In genomic region chr11:2812371-2812991, GRCh38 we compare ENCODE assay signal across 9 cellular contexts.
DNase-seq lines count a peak whose midpoint lies in the region; ATAC-seq and TF ChIP-seq lines count a peak whose summit lies in the region.
"Had no signal": no experiment of that assay in that cellular context is flagged by ENCODE, and none has a peak within 500 bp of the region (broad histone marks: within the 10 kb centered on the region; RNA-seq: fewer than 3 reads in every experiment).

No MANE protein-coding gene starts in this region.

- no peak for TF ChIP-seq POLR2A in esophagus squamous epithelium (IDR thresholded peaks at IDR 0.05)
- TF ChIP-seq POLR2A in vagina (IDR thresholded peaks at IDR 0.05): no peak

- H3K9me3 ChIP-seq in esophagus squamous epithelium (peaks cover 0 to 17% (median 12%) of the 10 kb centered on the region in 3 donors), vagina (no peaks in the 10 kb centered on the region)
- peaks cover 0 to 29% (median 7%) of the 10 kb centered on the region in 3 experiments for H3K9me3 ChIP-seq in naive thymus-derived CD4-positive, alpha-beta T cell (ENCODE audit: control insufficient read depth in 2 of 3, low read length in 3 of 3)

- no peak for TF ChIP-seq CTCF in esophagus squamous epithelium (IDR thresholded peaks at IDR 0.05)
- TF ChIP-seq CTCF in vagina (IDR thresholded peaks at IDR 0.05): no peak
- no peak for TF ChIP-seq CTCF in GM20000 (IDR thresholded peaks at IDR 0.05; ENCODE audit: extremely low read depth, missing control alignments)

- H3K27ac Mint-ChIP-seq in activated naive CD4-positive, alpha-beta T cell treated with anti-CD3 and anti-CD28 coated beads for 36 hours: peak overlapping the region; percentile 65
- no peak overlapping the region for H3K27ac Mint-ChIP-seq in naive thymus-derived CD4-positive, alpha-beta T cell

- no peaks in the 10 kb centered on the region for H3K27me3 Mint-ChIP-seq in activated naive CD4-positive, alpha-beta T cell treated with anti-CD3 and anti-CD28 coated beads for 36 hours (ENCODE audit: low read depth)
- peaks cover 0 to 4% (median 0%) of the 10 kb centered on the region in 5 donors for H3K27me3 Mint-ChIP-seq in naive thymus-derived CD4-positive, alpha-beta T cell

- peaks cover 15% of the 10 kb centered on the region for H3K36me3 Mint-ChIP-seq in activated naive CD4-positive, alpha-beta T cell treated with anti-CD3 and anti-CD28 coated beads for 36 hours (ENCODE audit: low read depth)
- H3K36me3 Mint-ChIP-seq in naive thymus-derived CD4-positive, alpha-beta T cell: peaks cover 9 to 59% (median 35%) of the 10 kb centered on the region in 5 donors

- H3K27ac ChIP-seq in esophagus squamous epithelium: peak overlapping the region; percentile 18 to 77 (median 46)
- no peak overlapping the region for H3K27ac ChIP-seq in naive thymus-derived CD4-positive, alpha-beta T cell (ENCODE audit: low read depth, low read length)
- peak overlapping the region; percentile 69 for H3K27ac ChIP-seq in vagina

- no peak overlapping the region for H3K4me3 Mint-ChIP-seq in activated naive CD4-positive, alpha-beta T cell treated with anti-CD3 and anti-CD28 coated beads for 36 hours
- peak overlapping the region in 3 of 10 donors; percentile 11 to 62 (median 24) for H3K4me3 Mint-ChIP-seq in naive thymus-derived CD4-positive, alpha-beta T cell

- H3K36me3 ChIP-seq in esophagus squamous epithelium: no peaks in the 10 kb centered on the region
- peaks cover 0 to 37% (median 0%) of the 10 kb centered on the region in 3 experiments for H3K36me3 ChIP-seq in naive thymus-derived CD4-positive, alpha-beta T cell (ENCODE audit: control insufficient read depth in 2 of 3, insufficient read depth in 3 of 3, low read length in 3 of 3)
- H3K36me3 ChIP-seq in vagina: no peaks in the 10 kb centered on the region

- H3K4me1 ChIP-seq in esophagus squamous epithelium (peaks cover 15 to 53% (median 27%) of the 10 kb centered on the region in 3 donors), vagina (peaks cover 49% of the 10 kb centered on the region)
- H3K4me1 ChIP-seq in naive thymus-derived CD4-positive, alpha-beta T cell (ENCODE audit: control insufficient read depth in 2 of 2, insufficient read depth in 2 of 2, low read length in 2 of 2): no peaks in the 10 kb centered on the region

- DNase-seq in activated naive CD4-positive, alpha-beta T cell treated with anti-CD3 and anti-CD28 coated beads for 36 hours: peak; percentile 15
- no peak for DNase-seq in activated naive CD4-positive, alpha-beta T cell treated with Interleukin-2 at 50 U/mL for 16 hours
- DNase-seq in esophagus squamous epithelium (lab: John Stamatoyannopoulos, UW): no peak
- DNase-seq in naive thymus-derived CD4-positive, alpha-beta T cell: no peak
- no peak for DNase-seq in vagina (ENCODE audit: extremely low spot score in 2 of 2)
- no peak for DNase-seq in GM20000 (ENCODE audit: low spot score)
- DNase-seq in SIG-M5 (lab: John Stamatoyannopoulos, UW): no peak
- DNase-seq: effector CD8-positive, alpha-beta T cell had no signal

- H3K9me3 Mint-ChIP-seq in activated naive CD4-positive, alpha-beta T cell treated with anti-CD3 and anti-CD28 coated beads for 36 hours: peaks cover 22% of the 10 kb centered on the region
- peaks cover 0 to 32% (median 11%) of the 10 kb centered on the region in 11 donors for H3K9me3 Mint-ChIP-seq in naive thymus-derived CD4-positive, alpha-beta T cell

- peaks cover 0 to 7% (median 0%) of the 10 kb centered on the region in 4 donors for H3K27me3 ChIP-seq in esophagus squamous epithelium
- no peaks in the 10 kb centered on the region for H3K27me3 ChIP-seq in naive thymus-derived CD4-positive, alpha-beta T cell (ENCODE audit: control insufficient read depth in 2 of 2, insufficient read depth in 2 of 2, low read length in 2 of 2)
- no peaks in the 10 kb centered on the region for H3K27me3 ChIP-seq in vagina

- ATAC-seq in naive thymus-derived CD4-positive, alpha-beta T cell: peak; percentile 48
- no peak for ATAC-seq in HG02678 (IDR thresholded peaks at IDR 0.05; ENCODE audit: unreplicated experiment)

- 36 to 41% methylated on average over 5 of the region's 17 CpGs for WGBS in esophagus squamous epithelium, 2 donors

- intact Hi-C loops in activated naive CD4-positive, alpha-beta T cell treated with anti-CD3 and anti-CD28 coated beads for 36 hours (cut with micrococcal nuclease): no loop called here
- intact Hi-C loops in esophagus squamous epithelium (cut with DNase I) (no loop called here), vagina (cut with DNase I) (no loop called here)
- intact Hi-C loops in naive thymus-derived CD4-positive, alpha-beta T cell (cut with micrococcal nuclease): no loop called here

- POLR2A ChIA-PET in naive thymus-derived CD4-positive, alpha-beta T cell (lab: Charles Lee): no interaction called here

- CTCF ChIA-PET in activated naive CD4-positive, alpha-beta T cell treated with anti-CD3 and anti-CD28 coated beads for 36 hours (lab: Charles Lee): no interaction called here
- CTCF ChIA-PET in naive thymus-derived CD4-positive, alpha-beta T cell (lab: Charles Lee): no interaction called here

- peak overlapping the region in 2 of 4 donors; percentile 23 to 41 for H3K4me3 ChIP-seq in esophagus squamous epithelium
- H3K4me3 ChIP-seq in naive thymus-derived CD4-positive, alpha-beta T cell (ENCODE audit: low read length): no peak overlapping the region
- peak overlapping the region; percentile 1 to 12 for H3K4me3 ChIP-seq in vagina

- H3K4me1 Mint-ChIP-seq in activated naive CD4-positive, alpha-beta T cell treated with anti-CD3 and anti-CD28 coated beads for 36 hours (ENCODE audit: low read depth): peaks cover 24% of the 10 kb centered on the region
- H3K4me1 Mint-ChIP-seq in naive thymus-derived CD4-positive, alpha-beta T cell: peaks cover 14 to 48% (median 33%) of the 10 kb centered on the region in 7 donors
